In the genomic region with DNA sequence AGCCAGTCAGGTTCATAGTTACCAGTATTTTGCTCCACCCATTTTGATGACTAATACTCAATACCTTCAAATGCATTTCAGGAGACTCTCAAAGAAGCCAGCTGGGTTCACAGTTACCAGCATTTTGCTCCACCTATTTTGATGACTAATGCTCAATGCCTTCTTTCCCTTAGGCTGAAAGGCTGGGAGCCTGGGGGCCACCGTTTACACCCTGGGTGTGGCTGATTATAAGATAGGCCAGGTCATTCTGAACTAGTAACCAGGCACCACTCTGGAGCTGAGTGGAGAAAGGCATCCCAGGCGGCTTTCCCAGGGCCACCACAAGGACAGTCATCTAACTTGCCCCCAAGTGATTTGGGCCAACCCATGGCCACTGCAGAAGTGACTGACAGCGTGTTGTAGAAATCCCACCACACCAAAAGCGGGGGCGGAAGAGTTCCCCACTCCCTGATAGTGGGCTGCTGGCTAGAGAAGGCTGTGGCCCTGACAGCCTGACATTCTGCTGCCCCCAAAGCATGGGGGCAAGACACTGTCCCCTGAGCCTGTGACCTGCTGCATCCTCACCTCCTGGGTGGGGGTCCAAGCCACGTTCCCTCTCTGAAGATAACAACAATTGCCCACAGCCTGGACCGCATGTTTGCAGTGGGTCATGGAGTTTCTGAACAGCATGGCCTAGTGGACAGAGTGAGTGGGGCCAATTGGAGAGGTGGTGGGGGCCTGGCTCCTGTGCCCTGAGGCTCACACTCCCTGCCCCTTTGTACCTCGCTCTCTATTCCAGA, we compare ENCODE assay signal across 12 cellular contexts. TPM values are rescaled to one million over a fixed set of nuclear protein-coding genes. Genes with fewer than 3 reads are reported as not detected.
DNase-seq lines count a peak whose midpoint lies in the region; ATAC-seq, FAIRE-seq and TF ChIP-seq lines count a peak whose summit lies in the region.
"Had no signal": no experiment of that assay in that cellular context is flagged by ENCODE, and none has a peak within 500 bp of the region (broad histone marks: within the 10 kb centered on the region; RNA-seq: fewer than 3 reads in every experiment).

No MANE protein-coding gene starts in this region.

- no peak overlapping the region for H2BK12ac ChIP-seq in H1 (ENCODE audit: low read depth, low read length)

- H3K56ac ChIP-seq in H1 (replicated peaks; ENCODE audit: insufficient read length, low read depth, low read length): no peak overlapping the region

- TF ChIP-seq RAD21 in H1 (IDR thresholded peaks at IDR 0.05 in 1 of 2, conservative IDR thresholded peaks at IDR 0.05 in 1 of 2; ENCODE audit: low read depth in 2 of 2, low read length in 2 of 2): no peak

- no peak overlapping the region for H3K23ac ChIP-seq in H1 (ENCODE audit: insufficient read length)

- no peak overlapping the region for H2BK15ac ChIP-seq in H1 (ENCODE audit: low read length)

- H4K20me1 ChIP-seq in H1 (replicated peaks in 1 of 2; ENCODE audit: control insufficient read depth in 1 of 2, insufficient read depth in 2 of 2, low read length in 2 of 2): peaks cover 0 to 3% of the 10 kb centered on the region in 2 experiments

- H4K5ac ChIP-seq in H1 (ENCODE audit: insufficient read length, low read depth, low read length): no peak overlapping the region

- no peaks in the 10 kb centered on the region for H3K27me3 ChIP-seq in H1 (replicated peaks in 1 of 4; ENCODE audit: control insufficient read depth in 3 of 4, extremely low read depth in 1 of 4, insufficient read depth in 3 of 4, low read length in 3 of 4)

- H4K91ac ChIP-seq in H1 (replicated peaks; ENCODE audit: insufficient read length, low read length): no peak overlapping the region

- no peak overlapping the region for H2BK20ac ChIP-seq in H1 (ENCODE audit: low read length)

- H3K18ac ChIP-seq in H1 (ENCODE audit: extremely low read depth, low read length): no peak overlapping the region; the same call in 1 of the 2 replicates

- no peak overlapping the region for H3K14ac ChIP-seq in H1 (ENCODE audit: insufficient read length)

- peaks cover 7 to 23% (median 20%) of the 10 kb centered on the region in 4 experiments for H3K4me1 ChIP-seq in H1 (replicated peaks in 1 of 4; ENCODE audit: control insufficient read depth in 3 of 4, insufficient read depth in 4 of 4, low read length in 3 of 4)
- H3K4me1 ChIP-seq in mesodermal cell (ENCODE audit: control insufficient read depth, insufficient read depth, low read length, poor library complexity, severe bottlenecking): peaks cover 29% of the 10 kb centered on the region
- H3K4me1 ChIP-seq: parathyroid adenoma had no signal

- no peak overlapping the region for H3K4me3 ChIP-seq in H1 (ENCODE audit: extremely low read depth in 1 of 4, insufficient read depth in 2 of 4, low read depth in 3 of 4, low read length in 4 of 4)
- no peak overlapping the region for H3K4me3 ChIP-seq in mesodermal cell (ENCODE audit: extremely low read depth, insufficient read depth, low read length, poor library complexity, severe bottlenecking)
- H3K4me3 ChIP-seq: SK-N-MC had no signal

- TF ChIP-seq EP300 in H1 (IDR thresholded peaks at IDR 0.05; ENCODE audit: borderline replicate concordance in 1 of 2, low read depth in 2 of 2, low read length in 2 of 2): no peak

- H3K79me2 ChIP-seq in H1 (ENCODE audit: control insufficient read depth in 1 of 2, insufficient read depth in 2 of 2, low read length in 2 of 2): no peaks in the 10 kb centered on the region
- H3K79me2 ChIP-seq: parathyroid adenoma had no signal

- H2BK5ac ChIP-seq in H1 (ENCODE audit: low read depth, low read length): no peak overlapping the region

- ATAC-seq in GM21529 (IDR thresholded peaks at IDR 0.05; ENCODE audit: unreplicated experiment): no peak
- ATAC-seq: activated T-helper 17 cell treated with anti-CD3 and anti-CD28 coated beads, Interleukin-2, amount 50 U/mL, for 72 hours had no signal

- 96% methylated on average over 8 of the region's 8 CpGs; no CpG with 5 or more reads in 1 of the 2 experiments for WGBS in H1 (ENCODE audit: extremely low coverage in 1 of 2, insufficient coverage in 1 of 2, insufficient read length in 1 of 2, insufficient replicate concordance in 2 of 2, low coverage in 1 of 2, low lambda C conversion rate in 2 of 2, missing lambda C conversion rate in 1 of 2), 2 experiments
- WGBS in mesodermal cell (ENCODE audit: insufficient coverage in 2 of 2), 2 experiments: 66 to 79% methylated on average over 4 to 6 of the region's 8 CpGs

- no peak overlapping the region for H3K9ac ChIP-seq in H1 (replicated peaks in 1 of 4; ENCODE audit: extremely low read depth in 1 of 4, low read depth in 3 of 4, low read length in 3 of 4)
- H3K9ac ChIP-seq: parathyroid adenoma had no signal

- H3K79me1 ChIP-seq in H1 (ENCODE audit: low read depth, low read length): no peaks in the 10 kb centered on the region

- H4K8ac ChIP-seq in H1 (ENCODE audit: extremely low read depth, insufficient read depth, low read length): peak overlapping the region; percentile 65; the same call in 1 of the 2 replicates

- H3K23me2 ChIP-seq in H1 (ENCODE audit: low read depth, low read length): peaks cover 4% of the 10 kb centered on the region; the same call in 1 of the 2 replicates

- H3K4me2 ChIP-seq in H1 (ENCODE audit: insufficient read depth in 1 of 2, low read depth in 2 of 2, low read length in 2 of 2): no peak overlapping the region

- TF ChIP-seq CTCF in H1 (IDR thresholded peaks at IDR 0.05; ENCODE audit: control extremely low read depth in 1 of 3, insufficient read depth in 1 of 3, low read depth in 1 of 3, low read length in 3 of 3): no peak
- no peak for TF ChIP-seq CTCF in GM10248 (IDR thresholded peaks at IDR 0.05; ENCODE audit: control extremely low read depth, extremely low read depth, low read depth, missing control alignments)

- H2AFZ ChIP-seq in H1 (ENCODE audit: low read length): no peak overlapping the region
- H2AFZ ChIP-seq: parathyroid adenoma had no signal

- DNase-seq in GM03348 (ENCODE audit: low spot score) (peak; percentile 42), NCI-H2196 (lab: John Stamatoyannopoulos, UW; ENCODE audit: unreplicated experiment) (peak; percentile 40), H1 (ENCODE audit: low read depth in 1 of 2, low spot score in 2 of 2) (peak in 1 of 2 experiments; percentile 33), SHP77 treated with DMSO at 0.1 percent for 48 hours (lab: John Stamatoyannopoulos, UW) (no peak), GM10248 (ENCODE audit: extremely low spot score) (no peak)
- DNase-seq in activated CD4-positive, alpha-beta T cell treated with anti-CD3 and anti-CD28 coated beads, Interleukin-2, amount 50 U/mL, for 48 hours: no peak

- H2BK120ac ChIP-seq in H1 (replicated peaks; ENCODE audit: low read depth, low read length): no peak overlapping the region

- no peak for TF ChIP-seq POLR2A in H1 (IDR thresholded peaks at IDR 0.05; ENCODE audit: control extremely low read depth in 1 of 2, low read depth in 2 of 2, low read length in 2 of 2)

- H3K4ac ChIP-seq in H1 (replicated peaks; ENCODE audit: insufficient read length, low read depth, low read length): no peak overlapping the region

- POLR2A ChIA-PET in H1 (lab: Charles Lee; ENCODE audit: partially characterized antibody): no interaction called here
- POLR2A ChIA-PET in GM10248 (lab: Yijun Ruan, JAX): no interaction called here

- no peak overlapping the region for H3K27ac ChIP-seq in H1 (ENCODE audit: low read depth, low read length)
- H3K27ac ChIP-seq in mesodermal cell (ENCODE audit: low read depth, low read length, severe bottlenecking): peak overlapping the region; percentile 41
- H3K27ac ChIP-seq: parathyroid adenoma, SK-N-MC had no signal

- no peak overlapping the region for H2AK5ac ChIP-seq in H1 (ENCODE audit: low read depth, low read length)

- H3K9me3 ChIP-seq in H1 (ENCODE audit: insufficient read depth in 2 of 2, low read depth in 1 of 2, low read length in 1 of 2) (no peaks in the 10 kb centered on the region), mesodermal cell (ENCODE audit: control insufficient read depth, low read length) (no peaks in the 10 kb centered on the region)

- CTCF ChIA-PET in H1 (lab: Charles Lee; ENCODE audit: partially characterized antibody): interaction anchor here (0.6 to 4.2 kb wide), 2 partner anchors 29 to 52 kb away, joined by 3 to 15 read pairs; no protein-coding TSS in a partner anchor
- CTCF ChIA-PET in GM10248 (lab: Yijun Ruan, JAX): no interaction called here

- H3K36me3 ChIP-seq in H1 (ENCODE audit: control insufficient read depth in 2 of 4, insufficient read depth in 4 of 4, low read length in 3 of 4): no peaks in the 10 kb centered on the region
- no peaks in the 10 kb centered on the region for H3K36me3 ChIP-seq in mesodermal cell (ENCODE audit: control insufficient read depth, insufficient read depth, low read length)

- no peak for FAIRE-seq in H1 (lab: Jason Lieb, UNC)

TF ChIP-seq in H1, 55 proteins besides CTCF, POLR2A, EP300 and RAD21 (continues in another document):
- TF ChIP-seq POLR2AphosphoS5 (IDR thresholded peaks at IDR 0.05; ENCODE audit: low read depth, low read length): no peak
- TF ChIP-seq SAP30 (IDR thresholded peaks at IDR 0.05; ENCODE audit: insufficient read depth, insufficient replicate concordance, low read length): no peak
- TF ChIP-seq BACH1 (IDR thresholded peaks at IDR 0.05; ENCODE audit: low read length): no peak
- TF ChIP-seq RBBP5 (IDR thresholded peaks at IDR 0.05; ENCODE audit: borderline replicate concordance, low read depth, low read length): no peak

RNA-seq across cellular contexts. Expression of a gene that starts 23.0 kb away (rescaled TPM):
- 7.7 and 7.9 TPM in 2 replicates for total RNA-seq in H1 (2021; fragmentation: NEBNext Ultra II Directional; extraction: Animal tissue kit (Norgen Biotek cat#: 25700))
- polyA plus RNA-seq in H1 (2011; rRNA removed): 9.6 and 11.4 TPM in 2 replicates
- 6.7 TPM for polyA plus RNA-seq in H1 (2011; cell fraction: cytosol; rRNA removed)
- 8.6 TPM for polyA plus RNA-seq in H1 (2011; cell fraction: nucleus; rRNA removed)
- polyA plus RNA-seq in H1 (2012, experiment 1 of 2): 7.5 to 8.5 TPM (median 8.1 TPM) in 4 replicates
- polyA plus RNA-seq in H1 (2012, experiment 2 of 2): 8.3 TPM
- polyA plus RNA-seq in H1 (2013, experiment 1 of 2): 4.2 TPM
- polyA plus RNA-seq in H1 (2013, experiment 2 of 2): 4.4 TPM
- 12.5 and 12.9 TPM in 2 replicates for polyA minus RNA-seq in H1 (2011; rRNA and poly(A)+ RNA removed)
- 4.0 TPM for polyA minus RNA-seq in H1 (2011; cell fraction: cytosol; rRNA and poly(A)+ RNA removed)
- polyA minus RNA-seq in H1 (2011; cell fraction: nucleus; rRNA and poly(A)+ RNA removed): 8.1 TPM
- polyA plus RNA-seq in mesodermal cell (2013, experiment 1 of 2): 0.92 TPM
- polyA plus RNA-seq in mesodermal cell (2013, experiment 2 of 2): 0.71 TPM
- total RNA-seq: glomerular endothelial cell had no signal

RNA-seq across cellular contexts. Expression of a gene that starts 58.9 kb away (rescaled TPM):
- not detected in 2 replicates for total RNA-seq in H1 (2021; fragmentation: NEBNext Ultra II Directional; extraction: Animal tissue kit (Norgen Biotek cat#: 25700))
- not detected in 2 replicates for polyA plus RNA-seq in H1 (2011; rRNA removed)
- not detected for polyA plus RNA-seq in H1 (2011; cell fraction: cytosol; rRNA removed)
- polyA plus RNA-seq in H1 (2011; cell fraction: nucleus; rRNA removed): not detected
- 0.05 to 0.07 TPM (median 0.07 TPM) in 3 of 4 replicates, not detected in the other for polyA plus RNA-seq in H1 (2012, experiment 1 of 2)
- not detected for polyA plus RNA-seq in H1 (2012, experiment 2 of 2)
- polyA plus RNA-seq in H1 (2013, experiment 1 of 2): not detected
- polyA plus RNA-seq in H1 (2013, experiment 2 of 2): not detected
- not detected in 2 replicates for polyA minus RNA-seq in H1 (2011; rRNA and poly(A)+ RNA removed)
- polyA minus RNA-seq in H1 (2011; cell fraction: cytosol; rRNA and poly(A)+ RNA removed): not detected
- polyA minus RNA-seq in H1 (2011; cell fraction: nucleus; rRNA and poly(A)+ RNA removed): not detected
- polyA plus RNA-seq in mesodermal cell (2013, experiment 1 of 2): not detected
- not detected for polyA plus RNA-seq in mesodermal cell (2013, experiment 2 of 2)
- total RNA-seq: activated T-helper 17 cell treated with anti-CD3 and anti-CD28 coated beads, Interleukin-2, amount 50 U/mL, for 72 hours; glomerular endothelial cell had no signal

Comparison
In these comparisons a context has a peak if more than half of its experiments do, and no peak if none do; other contexts are left out.
1. DNase-seq: peak in GM03348 (single experiment) and NCI-H2196 (single experiment); none in SHP77 treated with DMSO at 0.1 percent for 48 hours (single experiment), activated CD4-positive, alpha-beta T cell treated with anti-CD3 and anti-CD28 coated beads, Interleukin-2, amount 50 U/mL, for 48 hours (0 of 2) and GM10248 (single experiment).